Comparison of ENCODE assay signal across 8 cellular contexts in the genomic region with DNA sequence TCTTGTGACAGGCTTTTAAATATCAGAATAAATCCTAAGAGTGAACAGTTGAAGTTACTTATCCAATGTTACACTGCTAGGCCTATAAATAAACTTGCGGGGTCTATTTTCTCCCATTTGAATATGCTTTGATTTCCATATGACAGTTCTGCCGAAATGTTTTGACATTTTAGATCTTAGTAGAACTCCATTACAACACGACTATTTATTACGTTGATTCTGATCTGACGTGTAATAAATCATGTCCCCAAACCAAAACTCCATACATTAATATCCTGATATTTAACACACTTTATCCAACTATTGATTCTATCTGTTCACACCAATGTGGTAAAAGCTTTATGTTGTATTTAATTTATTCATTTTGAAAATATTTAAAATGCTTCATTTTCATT. TPM values are rescaled to one million over a fixed set of nuclear protein-coding genes. Genes with fewer than 3 reads are reported as not detected.
DNase-seq lines count a peak whose midpoint lies in the region; ATAC-seq and TF ChIP-seq lines count a peak whose summit lies in the region.

No MANE protein-coding gene starts in this region.

- peaks cover 14% of the 10 kb centered on the region for H3K36me3 Mint-ChIP-seq in Calu3 (ENCODE audit: insufficient read depth, unreplicated experiment)
- H3K36me3 Mint-ChIP-seq in endothelial cell (ENCODE audit: low read depth, unreplicated experiment): no peaks in the 10 kb centered on the region

- H3K4me3 ChIP-seq in OCI-LY3 (ENCODE audit: low read length) (peak overlapping the region; percentile 74), parathyroid adenoma (ENCODE audit: low read depth, low read length) (peak overlapping the region; percentile 86)

- peak overlapping the region; percentile 82 for H3K4me3 Mint-ChIP-seq in Calu3 (ENCODE audit: low read depth, unreplicated experiment)
- H3K4me3 Mint-ChIP-seq in endothelial cell (ENCODE audit: unreplicated experiment): peak overlapping the region; percentile 84

- intact Hi-C loops in Calu3 (cut with micrococcal nuclease; ENCODE audit: unreplicated experiment): loop anchor here (2.0 to 10.0 kb wide), 3 partner anchors 24 to 666 kb away; partner anchors contain the start of genes ARF6 and MAP4K5

- H3K4me2 ChIP-seq in OCI-LY3 (ENCODE audit: low read length) (peak overlapping the region; percentile 93), parathyroid adenoma (ENCODE audit: low read length) (peak overlapping the region; percentile 92)

- H3K4me1 Mint-ChIP-seq in Calu3 (ENCODE audit: low read depth, unreplicated experiment): peaks cover 10% of the 10 kb centered on the region
- peaks cover 9% of the 10 kb centered on the region for H3K4me1 Mint-ChIP-seq in endothelial cell (ENCODE audit: unreplicated experiment)

- H3K27ac ChIP-seq in OCI-LY3 (ENCODE audit: low read length) (peak overlapping the region; percentile 94), parathyroid adenoma (peak overlapping the region; percentile 69)

- H3K9me3 Mint-ChIP-seq in Calu3 (ENCODE audit: low read depth, unreplicated experiment) (no peaks in the 10 kb centered on the region), endothelial cell (ENCODE audit: unreplicated experiment) (no peaks in the 10 kb centered on the region)

- no TSS peak for BruUV-seq in Calu3 (replicated peaks; lab: Mats Ljungman, UMichigan)

- no peak for ATAC-seq in GM18498 (IDR thresholded peaks at IDR 0.05; ENCODE audit: unreplicated experiment)

- H3K27me3 ChIP-seq in OCI-LY3 (ENCODE audit: low read depth, low read length) (no peaks in the 10 kb centered on the region), parathyroid adenoma (ENCODE audit: control insufficient read depth, insufficient read depth, low read length) (no peaks in the 10 kb centered on the region)

- peaks cover 52% of the 10 kb centered on the region for H3K4me1 ChIP-seq in OCI-LY3 (ENCODE audit: low read length)
- H3K4me1 ChIP-seq in parathyroid adenoma: peaks cover 7% of the 10 kb centered on the region

- H2AFZ ChIP-seq in OCI-LY3 (ENCODE audit: low read depth, low read length) (no peak overlapping the region), parathyroid adenoma (peak overlapping the region; percentile 84)

- no peak for DNase-seq in Calu3
- no peak for DNase-seq in endothelial cell (ENCODE audit: low spot score)
- DNase-seq in erythroblast (lab: John Stamatoyannopoulos, UW): no peak
- no peak for DNase-seq in ureter (ENCODE audit: low spot score)
- no peak for DNase-seq in COLO829 (ENCODE audit: low spot score)

- H3K9ac ChIP-seq in OCI-LY3 (ENCODE audit: low read length): peak overlapping the region; percentile 71
- no peak overlapping the region for H3K9ac ChIP-seq in parathyroid adenoma

- CTCF ChIA-PET in Calu3 (lab: Charles Lee): interaction anchor here (0.9 to 1.7 kb wide), 7 partner anchors 11 to 131 kb away, joined by 3 to 10 read pairs (median 3); partner anchors contain the start of gene NEMF

- H3K9me3 ChIP-seq in OCI-LY3 (ENCODE audit: insufficient read depth, low read length): no peaks in the 10 kb centered on the region
- no peaks in the 10 kb centered on the region for H3K9me3 ChIP-seq in parathyroid adenoma (ENCODE audit: control insufficient read depth, low read length)

- TF ChIP-seq POLR2A in erythroblast (IDR thresholded peaks at IDR 0.05; ENCODE audit: low read length): no peak

- TF ChIP-seq CTCF in Calu3 (IDR thresholded peaks at IDR 0.05; ENCODE audit: unreplicated experiment) (no peak), OCI-LY3 (IDR thresholded peaks at IDR 0.05; ENCODE audit: low read depth, low read length) (no peak), endothelial cell (IDR thresholded peaks at IDR 0.05; ENCODE audit: unreplicated experiment) (no peak), parathyroid adenoma (IDR thresholded peaks at IDR 0.05) (no peak)

- H3K79me2 ChIP-seq in OCI-LY3 (ENCODE audit: low read length) (peaks cover 3% of the 10 kb centered on the region; the same call in 1 of the 2 replicates), parathyroid adenoma (no peaks in the 10 kb centered on the region)

- H3K27me3 Mint-ChIP-seq in Calu3 (ENCODE audit: unreplicated experiment) (no peaks in the 10 kb centered on the region), endothelial cell (ENCODE audit: unreplicated experiment) (peaks cover 6% of the 10 kb centered on the region)

- H3K27ac Mint-ChIP-seq in Calu3 (ENCODE audit: unreplicated experiment) (peak overlapping the region; percentile 76), endothelial cell (ENCODE audit: unreplicated experiment) (no peak overlapping the region)

- H4K20me1 ChIP-seq in OCI-LY3 (ENCODE audit: insufficient read depth, low read length): no peaks in the 10 kb centered on the region

- H3K36me3 ChIP-seq in OCI-LY3 (replicated peaks; ENCODE audit: low read depth, low read length) (no peaks in the 10 kb centered on the region), parathyroid adenoma (ENCODE audit: control insufficient read depth, insufficient read depth, low read length) (no peaks in the 10 kb centered on the region)

RNA-seq across cellular contexts. Expression of gene NEMF, which starts 16.1 kb away (rescaled TPM):
- total RNA-seq in Calu3 (2022) (76.3 and 77.7 TPM in 2 replicates), endothelial cell (ENCODE audit: unreplicated experiment) (55.5 TPM), ureter (108 TPM)

RNA-seq across cellular contexts. Expression of gene ARF6, which starts 24.2 kb away (rescaled TPM):
- 74.2 and 81.0 TPM in 2 replicates for total RNA-seq in Calu3 (2022)
- 55.3 TPM for total RNA-seq in endothelial cell (ENCODE audit: unreplicated experiment)
- 75.5 TPM for total RNA-seq in ureter
